ENCODE assay signal across 37 cellular contexts in the genomic region with DNA sequence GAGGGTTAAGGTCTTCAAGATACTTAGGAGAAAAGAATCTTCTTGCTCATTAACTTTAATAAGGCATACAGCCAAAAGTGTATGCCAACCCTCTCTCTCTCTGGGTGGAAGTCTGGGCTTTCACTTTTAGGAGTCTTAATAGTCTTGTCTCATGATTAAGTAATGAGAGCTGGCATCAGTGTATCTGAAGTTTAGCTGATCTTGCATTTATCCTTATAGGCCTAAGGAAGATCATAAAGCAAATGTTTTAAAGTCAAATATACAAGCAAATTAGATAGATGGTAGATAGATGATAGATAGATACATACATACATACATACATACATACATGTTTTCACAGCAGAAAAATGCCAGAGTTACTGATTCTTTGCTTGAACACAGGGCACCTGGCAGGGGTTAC. TPM values are rescaled to one million over a fixed set of nuclear protein-coding genes. Genes with fewer than 3 reads are reported as not detected.
"Had no signal": no experiment of that assay in that cellular context is flagged by ENCODE, and none has a peak within 500 bp of the region (broad histone marks: within the 10 kb centered on the region; RNA-seq: fewer than 3 reads in every experiment).

No MANE protein-coding gene starts in this region.

- H3K4me3 Mint-ChIP-seq: endodermal cell; naive thymus-derived CD4-positive, alpha-beta T cell; nephron; neural progenitor cell had no signal

- H3K4me1 Mint-ChIP-seq: naive thymus-derived CD4-positive, alpha-beta T cell; nephron had no signal

- H3K9ac ChIP-seq: neural progenitor cell, parathyroid adenoma had no signal

- H3K36me3 Mint-ChIP-seq: naive thymus-derived CD4-positive, alpha-beta T cell; neural progenitor cell had no signal

- FAIRE-seq: colon, kidney had no signal

- H3K79me2 ChIP-seq: hepatocyte, parathyroid adenoma had no signal

- H3K36me3 ChIP-seq: gastrocnemius medialis, heart left ventricle, left lung, neural progenitor cell, stomach, thyroid gland had no signal

- H3K27ac Mint-ChIP-seq: endodermal cell; naive thymus-derived CD4-positive, alpha-beta T cell; nephron; neural progenitor cell; progenitor cell of endocrine pancreas had no signal

- H3K27me3 ChIP-seq: gastrocnemius medialis, neural progenitor cell had no signal

- H3K4me3 ChIP-seq: dorsolateral prefrontal cortex, gastrocnemius medialis, heart left ventricle, hepatocyte, left lung, neural progenitor cell, smooth muscle cell, stomach, thyroid gland had no signal

- H2AFZ ChIP-seq: hepatocyte, neural progenitor cell, parathyroid adenoma had no signal

- H3K4me2 ChIP-seq: hepatocyte, smooth muscle cell had no signal

- H3K9me3 ChIP-seq: gastrocnemius medialis, heart left ventricle, left lung, stomach, thyroid gland had no signal

- H3K4me1 ChIP-seq: gastrocnemius medialis, heart left ventricle, left lung, parathyroid adenoma, stomach, thyroid gland had no signal

- H3K27ac ChIP-seq: dorsolateral prefrontal cortex, epithelial cell of prostate, gastrocnemius medialis, heart left ventricle, hepatocyte, left lung, neural progenitor cell, parathyroid adenoma, stomach, thyroid gland had no signal

- DNase-seq: effector CD8-positive, alpha-beta T cell; endodermal cell; foreskin fibroblast; gastrocnemius medialis; heart left ventricle; kidney; left cardiac atrium; left lung; mesendoderm; midbrain; naive thymus-derived CD4-positive, alpha-beta T cell; stimulated activated CD4-positive, alpha-beta T cell treated with anti-CD3 and anti-CD28 coated beads, Interleukin-12 subunit alpha, Interleukin-12 subunit beta, amount 100 ng/mL, for 4 hours; stimulated activated CD4-positive, alpha-beta T cell treated with anti-CD3 and anti-CD28 coated beads, Interleukin-1b, Interleukin-23, amount 100 ng/mL, for 48 hours; stimulated activated CD4-positive, alpha-beta T cell treated with anti-CD3 and anti-CD28 coated beads, Interleukin-4, amount 100 ng/mL, for 1 hour; stimulated activated CD8-positive, alpha-beta memory T cell treated with anti-CD3 and anti-CD28 coated beads, Interleukin-4, amount 100 ng/mL, for 48 hours; stimulated activated naive CD4-positive, alpha-beta T cell treated with Interleukin-2 at 50 U/mL for 16 hours; stomach; thyroid gland; trophoblast cell had no signal

- ATAC-seq: esophagus mucosa; gastrocnemius medialis; heart left ventricle; left cardiac atrium; left lung; naive thymus-derived CD4-positive, alpha-beta T cell; sciatic nerve had no signal

- H3K9me3 Mint-ChIP-seq: endodermal cell; naive thymus-derived CD4-positive, alpha-beta T cell; nephron; neural progenitor cell had no signal

RNA-seq across cellular contexts. Expression of a gene that starts 21.5 kb away (rescaled TPM):
- total RNA-seq: dorsolateral prefrontal cortex; endodermal cell; esophagus mucosa; gastrocnemius medialis; glomerular endothelial cell; heart left ventricle; hepatocyte; kidney; left cardiac atrium; left lung; lung microvascular endothelial cell; mucosa of gallbladder; naive thymus-derived CD4-positive, alpha-beta T cell; osteoblast; progenitor cell of endocrine pancreas; sciatic nerve; smooth muscle cell; stomach; subcutaneous adipose tissue; temporal lobe; thyroid gland; urinary bladder had no signal
- polyA plus RNA-seq: heart left ventricle; hepatocyte; naive thymus-derived CD4-positive, alpha-beta T cell; smooth muscle cell; stomach; urinary bladder had no signal
